20 cellular contexts compared by ENCODE assay signal in genomic region chr9:31023793-31024192, GRCh38.
"Had no signal": no experiment of that assay in that cellular context is flagged by ENCODE, and none has a peak within 500 bp of the region (broad histone marks: within the 10 kb centered on the region; RNA-seq: fewer than 3 reads in every experiment).

No MANE protein-coding gene starts in this region.

- H3K9me3 ChIP-seq: gastroesophageal sphincter, heart right ventricle, left lung, right atrium auricular region, transverse colon had no signal

- H3K27me3 ChIP-seq: cardiac muscle cell, gastroesophageal sphincter, heart right ventricle, left lung, right atrium auricular region, transverse colon had no signal

- H3K36me3 ChIP-seq: cardiac muscle cell, gastroesophageal sphincter, heart right ventricle, right atrium auricular region, transverse colon had no signal

- H3K4me1 ChIP-seq: gastroesophageal sphincter, heart right ventricle, left lung, right atrium auricular region, transverse colon had no signal

- H3K27ac ChIP-seq: cardiac muscle cell, gastroesophageal sphincter, heart right ventricle, left lung, right atrium auricular region, skin epidermis, transverse colon had no signal

- DNase-seq: activated B cell treated with CpG ODN at 0.5 μM for 24 hours; activated CD4-positive, alpha-beta T cell treated with anti-CD3 and anti-CD28 coated beads for 48 hours; activated CD8-positive, alpha-beta T cell treated with anti-CD3 and anti-CD28 coated beads for 36 hours; activated effector memory CD4-positive, alpha-beta T cell treated with Interleukin-2 at 50 U/mL for 16 hours; activated naive CD4-positive, alpha-beta T cell treated with anti-CD3 and anti-CD28 coated beads, Interleukin-2, amount 50 U/mL, for 16 hours; activated T-cell treated with anti-CD3 and anti-CD28 coated beads, Interleukin-2, amount 50 U/mL, for 4 hours; endodermal cell; erythroblast; heart right ventricle; left lung; mammary epithelial cell; naive thymus-derived CD4-positive, alpha-beta T cell; nucleus accumbens; stimulated activated CD4-positive, alpha-beta T cell treated with anti-CD3 and anti-CD28 coated beads, Interleukin-4, amount 100 ng/mL, for 4 hours; stimulated activated naive CD8-positive, alpha-beta T cell treated with anti-CD3 and anti-CD28 coated beads, Interleukin-15, Interleukin-2, amounts not matched to agents 100 U/mL and 50 U/mL, for 24 hours; transverse colon had no signal

- H3K4me3 ChIP-seq: cardiac muscle cell, gastroesophageal sphincter, heart right ventricle, left lung, right atrium auricular region, skin epidermis, transverse colon had no signal
